1 cellular context compared by ENCODE assay signal in genomic region chr19:6470173-6470572, GRCh38.
TF ChIP-seq lines count a peak whose summit lies in the region.

No MANE protein-coding gene starts in this region.

TF ChIP-seq in H1, 55 proteins besides CTCF, POLR2A, EP300 and RAD21:
- TF ChIP-seq SIX5 (IDR thresholded peaks at IDR 0.05; ENCODE audit: low read depth, low read length) (no peak), PHF8 (conservative IDR thresholded peaks at IDR 0.05; ENCODE audit: low read depth, low read length) (no peak)
TF ChIP-seq in H1: peak in this region for 0.
